8 cellular contexts compared by ENCODE assay signal in genomic region chr1:203306089-203306969, GRCh38. TPM values are rescaled to one million over a fixed set of nuclear protein-coding genes. Genes with fewer than 3 reads are reported as not detected.
DNase-seq lines count a peak whose midpoint lies in the region; TF ChIP-seq lines count a peak whose summit lies in the region.

No MANE protein-coding gene starts in this region.

- H3K9me3 Mint-ChIP-seq in activated CD4-positive, alpha-beta memory T cell treated with anti-CD3 and anti-CD28 coated beads for 36 hours, result no peaks in the 10 kb centered on the region
- H3K9me3 Mint-ChIP-seq in mesothelial cell of epicardium, result no peaks in the 10 kb centered on the region

- peaks cover 52% of the 10 kb centered on the region for H3K4me1 Mint-ChIP-seq in activated CD4-positive, alpha-beta memory T cell treated with anti-CD3 and anti-CD28 coated beads for 36 hours (ENCODE audit: low read depth)
- peaks cover 65% of the 10 kb centered on the region for H3K4me1 Mint-ChIP-seq in mesothelial cell of epicardium

- peak overlapping the region; percentile 92 for H3K4me3 Mint-ChIP-seq in activated CD4-positive, alpha-beta memory T cell treated with anti-CD3 and anti-CD28 coated beads for 36 hours
- peak overlapping the region; percentile 94 for H3K4me3 Mint-ChIP-seq in mesothelial cell of epicardium

- peak; percentile 63 for DNase-seq in activated T-cell treated with anti-CD3 and anti-CD28 coated beads, Interleukin-2, amount 50 U/mL, for 1 hour
- DNase-seq in activated T-cell treated with anti-CD3 and anti-CD28 coated beads for 4 hours, result no peak
- peak; percentile 69 to 89 for DNase-seq in NCI-H2081 (lab: John Stamatoyannopoulos, UW)
- DNase-seq in activated CD4-positive, alpha-beta memory T cell treated with anti-CD3 and anti-CD28 coated beads for 36 hours, result peak; percentile 52
- DNase-seq in epithelial cell of proximal tubule (ENCODE audit: low read depth), result no peak
- no peak for DNase-seq in mesothelial cell of epicardium (ENCODE audit: low spot score in 2 of 2, unreplicated experiment in 2 of 2)
- no peak for DNase-seq in effector CD4-positive, alpha-beta T cell

- no peaks in the 10 kb centered on the region for H3K27me3 Mint-ChIP-seq in activated CD4-positive, alpha-beta memory T cell treated with anti-CD3 and anti-CD28 coated beads for 36 hours
- H3K27me3 Mint-ChIP-seq in mesothelial cell of epicardium (ENCODE audit: low read depth), result no peaks in the 10 kb centered on the region

- H3K27ac ChIP-seq in temporal lobe (ENCODE audit: low read depth, low read length), result peak overlapping the region; percentile 97

- peak overlapping the region; percentile 98 for H3K27ac Mint-ChIP-seq in activated CD4-positive, alpha-beta memory T cell treated with anti-CD3 and anti-CD28 coated beads for 36 hours
- peak overlapping the region; percentile 92 for H3K27ac Mint-ChIP-seq in mesothelial cell of epicardium

- H3K4me3 ChIP-seq in epithelial cell of proximal tubule (ENCODE audit: low read depth, low read length), result peak overlapping the region; percentile 94

- intact Hi-C loops in activated CD4-positive, alpha-beta memory T cell treated with anti-CD3 and anti-CD28 coated beads for 36 hours (cut with micrococcal nuclease), result loop anchor here (2.0 to 5.0 kb wide), 2 partner anchors 32 to 321 kb away; partner anchors contain the start of gene ATP2B4

- POLR2A ChIA-PET in activated CD4-positive, alpha-beta memory T cell treated with anti-CD3 and anti-CD28 coated beads for 36 hours (lab: Charles Lee), result interaction anchor here (0.7 to 9.3 kb wide), 14 partner anchors 11 to 39 kb away, joined by 4 to 238 read pairs (median 6); no protein-coding TSS in a partner anchor

- CTCF ChIA-PET in activated CD4-positive, alpha-beta memory T cell treated with anti-CD3 and anti-CD28 coated beads for 36 hours (lab: Charles Lee), result interaction anchor here (0.9 to 9.7 kb wide), 8 partner anchors 14 to 42 kb away, joined by 3 to 138 read pairs (median 10); no protein-coding TSS in a partner anchor

- H3K36me3 Mint-ChIP-seq in activated CD4-positive, alpha-beta memory T cell treated with anti-CD3 and anti-CD28 coated beads for 36 hours, result peaks cover 54% of the 10 kb centered on the region
- peaks cover 27% of the 10 kb centered on the region for H3K36me3 Mint-ChIP-seq in mesothelial cell of epicardium

- TF ChIP-seq CTCF in epithelial cell of proximal tubule (conservative IDR thresholded peaks at IDR 0.05; ENCODE audit: low read depth, low read length) (peak; percentile 29), mesothelial cell of epicardium (IDR thresholded peaks at IDR 0.05; ENCODE audit: unreplicated experiment) (no peak)

RNA-seq across cellular contexts. Expression of gene BTG2, which starts 1.0 kb away (rescaled TPM):
- 100 to 1,000 TPM; 150 TPM for total RNA-seq in activated CD4-positive, alpha-beta memory T cell treated with anti-CD3 and anti-CD28 coated beads for 36 hours
- total RNA-seq in epithelial cell of proximal tubule, result 9.1 and 22.7 TPM in 2 replicates
- total RNA-seq in mesothelial cell of epicardium, result 186 to 192 TPM (median 191 TPM) in 3 replicates
- 10.1 TPM for total RNA-seq in temporal lobe

RNA-seq across cellular contexts. Expression of gene FMOD, which starts 44.6 kb away (rescaled TPM):
- 1 to 10 TPM in 1 of 2 experiments, under 1 TPM in 1; 0.95 to 1.9 TPM for total RNA-seq in activated CD4-positive, alpha-beta memory T cell treated with anti-CD3 and anti-CD28 coated beads for 36 hours
- 0.07 and 0.17 TPM in 2 replicates for total RNA-seq in epithelial cell of proximal tubule
- 77.3 to 86.0 TPM (median 82.1 TPM) in 3 replicates for total RNA-seq in mesothelial cell of epicardium
- total RNA-seq in temporal lobe, result 2.2 TPM

Comparison
In these comparisons a context has a peak if more than half of its experiments do, and no peak if none do; other contexts are left out.
1. DNase-seq: peak in activated T-cell treated with anti-CD3 and anti-CD28 coated beads, Interleukin-2, amount 50 U/mL, for 1 hour (single experiment), NCI-H2081 (2 of 2) and activated CD4-positive, alpha-beta memory T cell treated with anti-CD3 and anti-CD28 coated beads for 36 hours (single experiment); none in activated T-cell treated with anti-CD3 and anti-CD28 coated beads for 4 hours (single experiment), epithelial cell of proximal tubule (single experiment), mesothelial cell of epicardium (0 of 2) and effector CD4-positive, alpha-beta T cell (single experiment).
2. RNA of gene FMOD, which starts 44.6 kb away (total RNA-seq): 77.3 to 86.0 TPM in mesothelial cell of epicardium; 2.2 TPM in temporal lobe (single experiment), 0.95 to 1.9 TPM in activated CD4-positive, alpha-beta memory T cell treated with anti-CD3 and anti-CD28 coated beads for 36 hours and 0.07 to 0.17 TPM in epithelial cell of proximal tubule; every median in the first group is over 10 times any median in the second.